Comparison of ENCODE assay signal across 14 cellular contexts in the genomic region with DNA sequence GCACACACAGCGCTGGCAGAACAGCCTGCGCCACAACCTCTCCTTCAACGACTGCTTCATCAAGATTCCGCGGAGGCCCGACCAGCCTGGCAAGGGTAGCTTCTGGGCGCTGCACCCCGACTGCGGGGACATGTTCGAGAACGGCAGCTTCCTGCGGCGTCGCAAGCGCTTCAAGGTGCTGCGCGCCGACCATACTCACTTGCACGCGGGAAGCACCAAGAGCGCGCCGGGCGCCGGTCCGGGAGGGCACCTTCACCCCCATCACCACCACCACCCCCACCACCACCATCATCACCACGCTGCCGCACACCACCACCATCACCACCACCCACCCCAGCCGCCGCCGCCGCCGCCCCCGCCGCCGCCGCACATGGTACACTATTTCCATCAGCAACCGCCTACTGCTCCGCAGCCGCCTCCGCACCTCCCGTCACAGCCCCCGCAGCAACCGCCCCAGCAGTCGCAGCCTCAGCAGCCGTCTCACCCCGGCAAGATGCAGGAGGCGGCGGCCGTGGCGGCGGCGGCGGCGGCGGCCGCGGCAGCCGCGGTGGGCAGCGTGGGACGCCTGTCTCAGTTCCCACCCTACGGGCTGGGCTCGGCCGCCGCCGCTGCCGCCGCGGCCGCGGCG. TPM values are rescaled to one million over a fixed set of nuclear protein-coding genes. Genes with fewer than 3 reads are reported as not detected.
DNase-seq lines count a peak whose midpoint lies in the region; ATAC-seq and TF ChIP-seq lines count a peak whose summit lies in the region.
"Had no signal": no experiment of that assay in that cellular context is flagged by ENCODE, and none has a peak within 500 bp of the region (broad histone marks: within the 10 kb centered on the region; RNA-seq: fewer than 3 reads in every experiment).

No MANE protein-coding gene starts in this region.

- H3K27ac Mint-ChIP-seq in activated naive CD8-positive, alpha-beta T cell treated with anti-CD3 and anti-CD28 coated beads, Interleukin-2, amount 50 U/mL, for 24 hours: peak overlapping the region; percentile 60
- H3K27ac Mint-ChIP-seq in naive thymus-derived CD8-positive, alpha-beta T cell: peak overlapping the region in 1 of 10 donors; percentile 81

- peaks cover 90% of the 10 kb centered on the region for H3K9me3 ChIP-seq in BLaER1
- H3K9me3 ChIP-seq: heart right ventricle had no signal

- H3K27ac ChIP-seq in BLaER1: no peak overlapping the region
- H3K27ac ChIP-seq: heart right ventricle had no signal

- in situ Hi-C loops in GM13977 (cut with MboI; ENCODE audit: low pct_unique_long_range_greater_than_20kb, low sequenced_read_pairs, unreplicated experiment): no loop called here

- no peak for ATAC-seq in activated naive CD8-positive, alpha-beta T cell treated with anti-CD3 and anti-CD28 coated beads, Interleukin-2, amount 50 U/mL, for 24 hours
- ATAC-seq in naive thymus-derived CD8-positive, alpha-beta T cell: no peak
- no peak for ATAC-seq in HG02571 (IDR thresholded peaks at IDR 0.05; ENCODE audit: unreplicated experiment)
- ATAC-seq: PC-3 had no signal

- TF ChIP-seq CTCF in GM13977 (IDR thresholded peaks at IDR 0.05; ENCODE audit: extremely low read depth, insufficient read depth, missing control alignments): no peak

- H3K9me3 Mint-ChIP-seq in activated naive CD8-positive, alpha-beta T cell treated with anti-CD3 and anti-CD28 coated beads, Interleukin-2, amount 50 U/mL, for 24 hours: no peaks in the 10 kb centered on the region
- H3K9me3 Mint-ChIP-seq in naive thymus-derived CD8-positive, alpha-beta T cell: no peaks in the 10 kb centered on the region

- H3K36me3 ChIP-seq in BLaER1: no peaks in the 10 kb centered on the region
- H3K36me3 ChIP-seq: heart right ventricle had no signal

- peak overlapping the region; percentile 22; the same call in 1 of the 2 replicates for H3K4me3 ChIP-seq in BLaER1

- POLR2A ChIA-PET in naive thymus-derived CD8-positive, alpha-beta T cell (lab: Charles Lee): no interaction called here

- peaks cover 93% of the 10 kb centered on the region for H3K27me3 ChIP-seq in BLaER1

- H3K4me1 Mint-ChIP-seq in activated naive CD8-positive, alpha-beta T cell treated with anti-CD3 and anti-CD28 coated beads, Interleukin-2, amount 50 U/mL, for 24 hours: peaks cover 37% of the 10 kb centered on the region
- peaks cover 16 to 45% (median 36%) of the 10 kb centered on the region in 4 donors for H3K4me1 Mint-ChIP-seq in naive thymus-derived CD8-positive, alpha-beta T cell

- peak overlapping the region; percentile 29 for H3K4me3 Mint-ChIP-seq in activated naive CD8-positive, alpha-beta T cell treated with anti-CD3 and anti-CD28 coated beads, Interleukin-2, amount 50 U/mL, for 24 hours
- peak overlapping the region in 9 of 10 donors; percentile 22 to 72 (median 55) for H3K4me3 Mint-ChIP-seq in naive thymus-derived CD8-positive, alpha-beta T cell

- no peaks in the 10 kb centered on the region for H3K4me1 ChIP-seq in BLaER1

- H3K4me2 ChIP-seq in BLaER1: no peak overlapping the region

- H4K20me1 ChIP-seq in BLaER1: no peaks in the 10 kb centered on the region

- H3K9ac ChIP-seq in BLaER1: no peak overlapping the region

- peaks cover 2% of the 10 kb centered on the region for H3K36me3 Mint-ChIP-seq in activated naive CD8-positive, alpha-beta T cell treated with anti-CD3 and anti-CD28 coated beads, Interleukin-2, amount 50 U/mL, for 24 hours (ENCODE audit: low read depth)
- H3K36me3 Mint-ChIP-seq in naive thymus-derived CD8-positive, alpha-beta T cell: peaks cover 0 to 5% (median 0%) of the 10 kb centered on the region in 3 donors

- peaks cover 84% of the 10 kb centered on the region for H3K27me3 Mint-ChIP-seq in activated naive CD8-positive, alpha-beta T cell treated with anti-CD3 and anti-CD28 coated beads, Interleukin-2, amount 50 U/mL, for 24 hours
- peaks cover 36 to 92% (median 66%) of the 10 kb centered on the region in 5 donors for H3K27me3 Mint-ChIP-seq in naive thymus-derived CD8-positive, alpha-beta T cell

- peak; percentile 35 for DNase-seq in GM13977 (ENCODE audit: low spot score)
- DNase-seq in activated naive CD8-positive, alpha-beta T cell treated with anti-CD3 and anti-CD28 coated beads, Interleukin-2, amount 50 U/mL, for 24 hours: no peak
- DNase-seq in naive thymus-derived CD8-positive, alpha-beta T cell: no peak
- no peak for DNase-seq in NOMO-1 (lab: John Stamatoyannopoulos, UW; ENCODE audit: unreplicated experiment in 2 of 2)
- DNase-seq in midbrain (lab: John Stamatoyannopoulos, UW): no peak
- DNase-seq in COLO829 (ENCODE audit: low spot score): no peak
- DNase-seq: activated naive CD4-positive, alpha-beta T cell treated with anti-CD3 and anti-CD28 coated beads, Interleukin-2, amount 50 U/mL, for 16 hours; heart right ventricle; IMR-90; NCI-H2107; PC-3 had no signal

RNA-seq across cellular contexts. Expression of a gene that starts 0.5 kb away (rescaled TPM):
- not detected for total RNA-seq in naive thymus-derived CD8-positive, alpha-beta T cell
- not detected for polyA plus RNA-seq in naive thymus-derived CD8-positive, alpha-beta T cell
- total RNA-seq: heart right ventricle, IMR-90, mucosa of gallbladder, PC-3 had no signal
- polyA plus RNA-seq: heart right ventricle, IMR-90 had no signal
